Comparison of ENCODE assay signal across 23 cellular contexts in genomic region chr10:7846591-7846990, GRCh38.
"Had no signal": no experiment of that assay in that cellular context is flagged by ENCODE, and none has a peak within 500 bp of the region (broad histone marks: within the 10 kb centered on the region; RNA-seq: fewer than 3 reads in every experiment).

No MANE protein-coding gene starts in this region.

- H3K9me3 Mint-ChIP-seq: activated CD4-positive, alpha-beta T cell treated with anti-CD3 and anti-CD28 coated beads, Interleukin-2, amount 10 ng/mL, durations not matched to agents 7 days and 5 days; activated naive CD8-positive, alpha-beta T cell treated with anti-CD3 and anti-CD28 coated beads for 36 hours; central memory CD8-positive, alpha-beta T cell; effector memory CD8-positive, alpha-beta T cell; neural crest cell; T-helper 2 cell treated with Interferon-gamma antibody and Interleukin-4, amounts not matched to agents 5 μg/mL and 100 μg/mL, for 36 hours had no signal

- H3K4me1 Mint-ChIP-seq: activated CD4-positive, alpha-beta T cell treated with anti-CD3 and anti-CD28 coated beads, Interleukin-2, amount 10 ng/mL, durations not matched to agents 7 days and 5 days had no signal

- H3K27ac Mint-ChIP-seq: activated CD4-positive, alpha-beta T cell treated with anti-CD3 and anti-CD28 coated beads, Interleukin-2, amount 10 ng/mL, durations not matched to agents 7 days and 5 days; activated naive CD8-positive, alpha-beta T cell treated with anti-CD3 and anti-CD28 coated beads for 36 hours; effector memory CD8-positive, alpha-beta T cell; naive thymus-derived CD4-positive, alpha-beta T cell; T-helper 2 cell treated with Interferon-gamma antibody and Interleukin-4, amounts not matched to agents 5 μg/mL and 100 μg/mL, for 36 hours had no signal

- DNase-seq: activated CD4-positive, alpha-beta T cell treated with anti-CD3 and anti-CD28 coated beads, Interleukin-2, amount 10 ng/mL, durations not matched to agents 7 days and 5 days; activated naive CD4-positive, alpha-beta T cell; activated naive CD8-positive, alpha-beta T cell treated with anti-CD3 and anti-CD28 coated beads for 36 hours; activated T-cell treated with anti-CD3 and anti-CD28 coated beads, Interleukin-2, amount 50 U/mL, for 1 hour; amniotic stem cell; effector memory CD8-positive, alpha-beta T cell; foreskin keratinocyte; kidney glomerular epithelial cell; left lung; naive thymus-derived CD4-positive, alpha-beta T cell; stimulated activated CD4-positive, alpha-beta T cell treated with anti-CD3 and anti-CD28 coated beads, Interleukin-12 subunit alpha, Interleukin-12 subunit beta, amount 100 ng/mL, for 4 hours; stimulated activated CD4-positive, alpha-beta T cell treated with anti-CD3 and anti-CD28 coated beads, Interleukin-4, amount 100 ng/mL, for 4 hours; stimulated activated naive CD8-positive, alpha-beta T cell treated with anti-CD3 and anti-CD28 coated beads, Interleukin-15, Interleukin-2, amounts not matched to agents 100 U/mL and 50 U/mL, for 24 hours; substantia nigra; thyroid gland had no signal

- H3K27me3 Mint-ChIP-seq: activated CD4-positive, alpha-beta T cell treated with anti-CD3 and anti-CD28 coated beads, Interleukin-2, amount 10 ng/mL, durations not matched to agents 7 days and 5 days; activated naive CD8-positive, alpha-beta T cell treated with anti-CD3 and anti-CD28 coated beads for 36 hours; central memory CD8-positive, alpha-beta T cell; effector memory CD8-positive, alpha-beta T cell; naive thymus-derived CD4-positive, alpha-beta T cell had no signal

- H3K4me3 ChIP-seq: breast epithelium, left lung, lung, prostate gland, thyroid gland had no signal

- H3K4me3 Mint-ChIP-seq: activated CD4-positive, alpha-beta T cell treated with anti-CD3 and anti-CD28 coated beads, Interleukin-2, amount 10 ng/mL, durations not matched to agents 7 days and 5 days; activated naive CD8-positive, alpha-beta T cell treated with anti-CD3 and anti-CD28 coated beads for 36 hours; central memory CD8-positive, alpha-beta T cell; effector memory CD8-positive, alpha-beta T cell; naive thymus-derived CD4-positive, alpha-beta T cell; neural crest cell; T-helper 2 cell treated with Interferon-gamma antibody and Interleukin-4, amounts not matched to agents 5 μg/mL and 100 μg/mL, for 36 hours had no signal

- ATAC-seq: activated CD4-positive, CD25-positive, alpha-beta regulatory T cell treated with anti-CD3 and anti-CD28 coated beads, Interleukin-2, amount 50 U/mL, for 24 hours; effector memory CD8-positive, alpha-beta T cell; esophagus mucosa; foreskin keratinocyte; left lung; naive thymus-derived CD4-positive, alpha-beta T cell; stimulated activated naive CD8-positive, alpha-beta T cell treated with anti-CD3 and anti-CD28 coated beads, Interleukin-15, Interleukin-2, amounts not matched to agents 100 U/mL and 50 U/mL, for 24 hours had no signal
